17 cellular contexts compared by ENCODE assay signal in the genomic region with DNA sequence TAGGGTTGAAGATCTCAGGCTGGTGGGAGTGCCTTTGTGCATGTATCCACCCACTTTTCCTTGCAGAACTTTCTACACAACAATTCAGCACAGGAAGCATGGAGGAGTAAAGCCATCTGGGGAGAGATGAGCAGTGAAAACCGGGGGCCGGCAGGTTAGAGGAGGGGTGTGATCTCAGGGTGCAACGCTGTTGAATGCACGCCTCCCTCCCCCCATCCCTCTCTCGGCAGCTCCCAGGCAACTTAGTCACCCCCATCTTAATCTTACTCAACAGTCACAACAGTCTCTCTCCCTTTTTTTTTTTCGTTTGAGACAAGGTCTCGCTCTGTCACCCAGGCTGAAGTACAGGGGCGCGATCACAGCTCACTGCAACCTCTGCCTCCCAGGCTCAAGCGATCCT.
"Had no signal": no experiment of that assay in that cellular context is flagged by ENCODE, and none has a peak within 500 bp of the region (broad histone marks: within the 10 kb centered on the region; RNA-seq: fewer than 3 reads in every experiment).

No MANE protein-coding gene starts in this region.

- H3K27ac ChIP-seq: breast epithelium, esophagus squamous epithelium, lower lobe of right lung, neutrophil, right atrium auricular region, thyroid gland had no signal

- H3K27me3 Mint-ChIP-seq: activated CD8-positive, alpha-beta T cell treated with anti-CD3 and anti-CD28 coated beads for 36 hours; activated naive CD4-positive, alpha-beta T cell treated with anti-CD3 and anti-CD28 coated beads, Interleukin-2, amount 50 U/mL, for 24 hours had no signal

- H3K36me3 ChIP-seq: breast epithelium, esophagus squamous epithelium, lower lobe of right lung, neutrophil, right atrium auricular region, thyroid gland had no signal

- H3K9me3 Mint-ChIP-seq: activated CD8-positive, alpha-beta T cell treated with anti-CD3 and anti-CD28 coated beads for 36 hours; activated naive CD4-positive, alpha-beta T cell treated with anti-CD3 and anti-CD28 coated beads, Interleukin-2, amount 50 U/mL, for 24 hours; activated T-cell treated with anti-CD3 and anti-CD28 coated beads, Interleukin-2, amount 50 U/mL, for 4 hours; natural killer cell had no signal

- H3K4me3 ChIP-seq: breast epithelium, esophagus squamous epithelium, lower lobe of right lung, right atrium auricular region, thyroid gland had no signal

- H3K27me3 ChIP-seq: breast epithelium, neutrophil, right atrium auricular region, thyroid gland had no signal

- H3K4me3 Mint-ChIP-seq: activated CD8-positive, alpha-beta T cell treated with anti-CD3 and anti-CD28 coated beads for 36 hours; activated naive CD4-positive, alpha-beta T cell treated with anti-CD3 and anti-CD28 coated beads, Interleukin-2, amount 50 U/mL, for 24 hours; activated T-cell treated with anti-CD3 and anti-CD28 coated beads, Interleukin-2, amount 50 U/mL, for 4 hours; natural killer cell had no signal

- H3K36me3 Mint-ChIP-seq: activated naive CD4-positive, alpha-beta T cell treated with anti-CD3 and anti-CD28 coated beads, Interleukin-2, amount 50 U/mL, for 24 hours; natural killer cell had no signal

- H3K9me3 ChIP-seq: breast epithelium, esophagus squamous epithelium, lower lobe of right lung, neutrophil, right atrium auricular region, thyroid gland had no signal

- H3K27ac Mint-ChIP-seq: activated CD8-positive, alpha-beta T cell treated with anti-CD3 and anti-CD28 coated beads for 36 hours; natural killer cell; progenitor cell of endocrine pancreas had no signal

- ATAC-seq: activated CD8-positive, alpha-beta T cell treated with anti-CD3 and anti-CD28 coated beads for 36 hours; left colon; natural killer cell had no signal

- DNase-seq: activated CD4-positive, alpha-beta T cell treated with anti-CD3 and anti-CD28 coated beads for 4 hours; activated CD8-positive, alpha-beta T cell treated with anti-CD3 and anti-CD28 coated beads for 36 hours; activated effector memory CD4-positive, alpha-beta T cell treated with Interleukin-2 at 50 U/mL for 16 hours; activated T-cell treated with anti-CD3 and anti-CD28 coated beads, Interleukin-2, amount 50 U/mL, for 4 hours; effector CD8-positive, alpha-beta T cell; esophagus squamous epithelium; islet precursor cell; left colon; lower lobe of right lung; natural killer cell; stimulated activated naive CD4-positive, alpha-beta T cell treated with Interleukin-2 at 50 U/mL for 16 hours; thyroid gland had no signal
